In the genomic region with DNA sequence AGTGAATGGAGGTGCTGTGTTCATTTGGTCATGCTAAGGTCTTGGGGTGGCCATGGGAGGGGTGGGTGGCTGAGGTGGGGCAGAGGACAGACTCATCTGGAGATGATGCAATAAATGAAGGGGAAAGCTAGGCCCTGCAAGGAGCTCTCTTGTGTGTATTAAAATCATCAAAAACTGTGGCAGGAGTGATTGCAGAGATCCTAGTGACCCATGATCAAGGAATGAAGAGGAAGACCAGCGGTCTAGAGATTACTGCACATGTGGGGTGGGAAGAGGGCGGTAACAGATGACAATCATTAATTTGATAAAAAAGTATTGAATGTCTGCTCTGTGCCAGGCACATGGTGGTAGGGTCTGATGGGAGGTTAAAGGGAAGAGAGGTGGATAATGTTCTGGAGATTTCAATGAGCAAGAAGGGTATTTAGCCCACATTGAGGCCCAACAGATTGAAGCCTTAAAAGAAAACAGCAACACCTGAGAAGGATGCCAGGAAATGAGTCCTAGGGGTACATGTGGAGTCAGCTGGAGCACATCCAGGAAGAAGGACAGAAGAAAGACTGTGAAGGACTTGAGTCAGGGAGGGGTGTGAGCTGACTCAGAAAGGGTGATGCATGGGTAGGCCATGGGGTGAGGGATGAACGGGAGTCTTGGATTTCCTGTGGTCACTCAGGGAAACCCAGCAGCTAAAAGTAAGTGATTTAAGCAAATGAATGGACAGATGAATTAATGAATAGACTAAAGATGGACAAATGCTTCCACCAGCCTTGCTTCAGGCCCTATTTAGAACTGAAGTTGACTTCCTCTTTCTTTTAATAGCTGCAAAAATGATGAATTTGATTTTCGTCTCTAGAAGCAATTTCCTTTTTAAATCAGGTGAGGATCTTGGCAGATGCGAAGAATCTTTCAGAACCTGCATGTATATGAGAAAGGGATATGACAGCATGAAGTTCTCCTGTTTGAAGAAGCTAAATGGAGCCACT, we compare ENCODE assay signal across 1 cellular context.
TF ChIP-seq lines count a peak whose summit lies in the region.

No MANE protein-coding gene starts in this region.

TF ChIP-seq in endothelial cell of umbilical vein, 7 proteins besides CTCF, POLR2A, EP300 and RAD21:
- TF ChIP-seq FOS (IDR thresholded peaks at IDR 0.05; ENCODE audit: borderline replicate concordance, insufficient read depth, low read length) = peak; percentile 91
- no peak for TF ChIP-seq MYC (IDR thresholded peaks at IDR 0.05; ENCODE audit: low read depth, low read length)
